In genomic region chr16:52914428-52914827, GRCh38 we compare ENCODE assay signal across 2 cellular contexts.
TF ChIP-seq lines count a peak whose summit lies in the region.

No MANE protein-coding gene starts in this region.

TF ChIP-seq in HCT116, 20 proteins besides CTCF, POLR2A, EP300 and RAD21 (continued from another document):
- TF ChIP-seq, protein P1, sequence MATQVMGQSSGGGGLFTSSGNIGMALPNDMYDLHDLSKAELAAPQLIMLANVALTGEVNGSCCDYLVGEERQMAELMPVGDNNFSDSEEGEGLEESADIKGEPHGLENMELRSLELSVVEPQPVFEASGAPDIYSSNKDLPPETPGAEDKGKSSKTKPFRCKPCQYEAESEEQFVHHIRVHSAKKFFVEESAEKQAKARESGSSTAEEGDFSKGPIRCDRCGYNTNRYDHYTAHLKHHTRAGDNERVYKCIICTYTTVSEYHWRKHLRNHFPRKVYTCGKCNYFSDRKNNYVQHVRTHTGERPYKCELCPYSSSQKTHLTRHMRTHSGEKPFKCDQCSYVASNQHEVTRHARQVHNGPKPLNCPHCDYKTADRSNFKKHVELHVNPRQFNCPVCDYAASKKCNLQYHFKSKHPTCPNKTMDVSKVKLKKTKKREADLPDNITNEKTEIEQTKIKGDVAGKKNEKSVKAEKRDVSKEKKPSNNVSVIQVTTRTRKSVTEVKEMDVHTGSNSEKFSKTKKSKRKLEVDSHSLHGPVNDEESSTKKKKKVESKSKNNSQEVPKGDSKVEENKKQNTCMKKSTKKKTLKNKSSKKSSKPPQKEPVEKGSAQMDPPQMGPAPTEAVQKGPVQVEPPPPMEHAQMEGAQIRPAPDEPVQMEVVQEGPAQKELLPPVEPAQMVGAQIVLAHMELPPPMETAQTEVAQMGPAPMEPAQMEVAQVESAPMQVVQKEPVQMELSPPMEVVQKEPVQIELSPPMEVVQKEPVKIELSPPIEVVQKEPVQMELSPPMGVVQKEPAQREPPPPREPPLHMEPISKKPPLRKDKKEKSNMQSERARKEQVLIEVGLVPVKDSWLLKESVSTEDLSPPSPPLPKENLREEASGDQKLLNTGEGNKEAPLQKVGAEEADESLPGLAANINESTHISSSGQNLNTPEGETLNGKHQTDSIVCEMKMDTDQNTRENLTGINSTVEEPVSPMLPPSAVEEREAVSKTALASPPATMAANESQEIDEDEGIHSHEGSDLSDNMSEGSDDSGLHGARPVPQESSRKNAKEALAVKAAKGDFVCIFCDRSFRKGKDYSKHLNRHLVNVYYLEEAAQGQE (IDR thresholded peaks at IDR 0.05; ENCODE audit: low read depth) = no peak
- TF ChIP-seq MAX (IDR thresholded peaks at IDR 0.05) = no peak
- no peak for TF ChIP-seq SRF (IDR thresholded peaks at IDR 0.05; ENCODE audit: low read depth)
- no peak for TF ChIP-seq EZH2 (IDR thresholded peaks at IDR 0.05)
- no peak for TF ChIP-seq EZH2phosphoT487 (IDR thresholded peaks at IDR 0.05; ENCODE audit: borderline replicate concordance)
- TF ChIP-seq ZNF274 (IDR thresholded peaks at IDR 0.05; ENCODE audit: low read depth, low read length) = no peak
- TF ChIP-seq ZFX (IDR thresholded peaks at IDR 0.05) = no peak
- no peak for TF ChIP-seq TCF7L2 (IDR thresholded peaks at IDR 0.05; ENCODE audit: borderline replicate concordance, extremely low read depth, insufficient read depth, insufficient read length)
- TF ChIP-seq CEBPB (IDR thresholded peaks at IDR 0.05; ENCODE audit: low read depth) = no peak
- TF ChIP-seq ATF3 (IDR thresholded peaks at IDR 0.05) = no peak
- TF ChIP-seq SIN3A (IDR thresholded peaks at IDR 0.05; ENCODE audit: low read depth) = no peak
- TF ChIP-seq CBX3 (IDR thresholded peaks at IDR 0.05; ENCODE audit: low read depth) = no peak

TF ChIP-seq in GM12878, 131 proteins besides CTCF, POLR2A, EP300 and RAD21 (continued from another document):
- TF ChIP-seq, protein P2, sequence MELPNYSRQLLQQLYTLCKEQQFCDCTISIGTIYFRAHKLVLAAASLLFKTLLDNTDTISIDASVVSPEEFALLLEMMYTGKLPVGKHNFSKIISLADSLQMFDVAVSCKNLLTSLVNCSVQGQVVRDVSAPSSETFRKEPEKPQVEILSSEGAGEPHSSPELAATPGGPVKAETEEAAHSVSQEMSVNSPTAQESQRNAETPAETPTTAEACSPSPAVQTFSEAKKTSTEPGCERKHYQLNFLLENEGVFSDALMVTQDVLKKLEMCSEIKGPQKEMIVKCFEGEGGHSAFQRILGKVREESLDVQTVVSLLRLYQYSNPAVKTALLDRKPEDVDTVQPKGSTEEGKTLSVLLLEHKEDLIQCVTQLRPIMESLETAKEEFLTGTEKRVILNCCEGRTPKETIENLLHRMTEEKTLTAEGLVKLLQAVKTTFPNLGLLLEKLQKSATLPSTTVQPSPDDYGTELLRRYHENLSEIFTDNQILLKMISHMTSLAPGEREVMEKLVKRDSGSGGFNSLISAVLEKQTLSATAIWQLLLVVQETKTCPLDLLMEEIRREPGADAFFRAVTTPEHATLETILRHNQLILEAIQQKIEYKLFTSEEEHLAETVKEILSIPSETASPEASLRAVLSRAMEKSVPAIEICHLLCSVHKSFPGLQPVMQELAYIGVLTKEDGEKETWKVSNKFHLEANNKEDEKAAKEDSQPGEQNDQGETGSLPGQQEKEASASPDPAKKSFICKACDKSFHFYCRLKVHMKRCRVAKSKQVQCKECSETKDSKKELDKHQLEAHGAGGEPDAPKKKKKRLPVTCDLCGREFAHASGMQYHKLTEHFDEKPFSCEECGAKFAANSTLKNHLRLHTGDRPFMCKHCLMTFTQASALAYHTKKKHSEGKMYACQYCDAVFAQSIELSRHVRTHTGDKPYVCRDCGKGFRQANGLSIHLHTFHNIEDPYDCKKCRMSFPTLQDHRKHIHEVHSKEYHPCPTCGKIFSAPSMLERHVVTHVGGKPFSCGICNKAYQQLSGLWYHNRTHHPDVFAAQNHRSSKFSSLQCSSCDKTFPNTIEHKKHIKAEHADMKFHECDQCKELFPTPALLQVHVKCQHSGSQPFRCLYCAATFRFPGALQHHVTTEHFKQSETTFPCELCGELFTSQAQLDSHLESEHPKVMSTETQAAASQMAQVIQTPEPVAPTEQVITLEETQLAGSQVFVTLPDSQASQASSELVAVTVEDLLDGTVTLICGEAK (IDR thresholded peaks at IDR 0.05; ENCODE audit: borderline replicate concordance) = no peak
- TF ChIP-seq MYC (IDR thresholded peaks at IDR 0.05; ENCODE audit: insufficient read depth, insufficient read length, insufficient replicate concordance, low read length, severe bottlenecking) (no peak), SP1 (IDR thresholded peaks at IDR 0.05; ENCODE audit: low read depth, low read length) (no peak), JUND (IDR thresholded peaks at IDR 0.05; ENCODE audit: low read depth, low read length) (no peak), NKRF (conservative IDR thresholded peaks at IDR 0.05) (no peak), BACH1 (IDR thresholded peaks at IDR 0.05; ENCODE audit: borderline replicate concordance) (no peak), CHD2 (IDR thresholded peaks at IDR 0.05; ENCODE audit: borderline replicate concordance, low read depth, low read length) (no peak), HCFC1 (IDR thresholded peaks at IDR 0.05; ENCODE audit: low read length) (no peak), MAX (IDR thresholded peaks at IDR 0.05; ENCODE audit: low read depth, low read length) (no peak), ETV6 (conservative IDR thresholded peaks at IDR 0.05 in 1 of 2, IDR thresholded peaks at IDR 0.05 in 1 of 2; ENCODE audit: borderline replicate concordance in 1 of 2, low read depth in 1 of 2) (no peak), BCL11A (IDR thresholded peaks at IDR 0.05; ENCODE audit: low read depth, low read length) (no peak), SIX5 (IDR thresholded peaks at IDR 0.05; ENCODE audit: low read depth, low read length, severe bottlenecking) (no peak)
